In the genomic region with DNA sequence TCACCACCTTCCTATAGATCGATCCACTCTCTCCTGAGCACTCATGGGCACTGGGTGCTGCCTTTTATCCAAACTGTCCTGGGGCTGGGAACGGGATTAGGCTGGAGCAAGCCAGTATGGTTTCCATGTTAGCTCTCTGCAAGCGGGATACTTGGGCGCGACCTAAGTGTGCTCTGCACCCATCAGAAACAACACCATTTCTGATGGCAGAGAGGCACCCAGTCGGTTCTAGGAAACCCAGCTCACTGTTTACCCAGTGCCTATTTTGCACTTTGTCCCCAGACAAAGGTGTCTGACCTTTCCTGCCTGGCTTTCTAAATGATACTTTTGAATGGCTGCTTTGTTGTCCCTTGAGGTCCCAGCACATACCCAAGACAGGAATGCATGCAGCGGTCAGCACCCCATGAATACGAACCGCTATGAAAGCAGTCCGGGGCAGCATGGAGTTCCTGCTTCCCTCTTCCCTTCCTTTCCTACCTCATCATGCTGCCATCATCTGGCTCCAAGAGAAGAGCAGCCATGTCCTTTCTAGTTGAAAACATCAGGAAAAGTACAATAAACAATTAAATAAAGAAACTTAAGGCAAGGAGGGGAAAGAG, we compare ENCODE assay signal across 1 cellular context.
TF ChIP-seq lines count a peak whose summit lies in the region.

No MANE protein-coding gene starts in this region.

TF ChIP-seq in HepG2, 621 proteins besides CTCF, POLR2A, EP300 and RAD21 (continued from another document and continues in another):
- TF ChIP-seq, protein P1, sequence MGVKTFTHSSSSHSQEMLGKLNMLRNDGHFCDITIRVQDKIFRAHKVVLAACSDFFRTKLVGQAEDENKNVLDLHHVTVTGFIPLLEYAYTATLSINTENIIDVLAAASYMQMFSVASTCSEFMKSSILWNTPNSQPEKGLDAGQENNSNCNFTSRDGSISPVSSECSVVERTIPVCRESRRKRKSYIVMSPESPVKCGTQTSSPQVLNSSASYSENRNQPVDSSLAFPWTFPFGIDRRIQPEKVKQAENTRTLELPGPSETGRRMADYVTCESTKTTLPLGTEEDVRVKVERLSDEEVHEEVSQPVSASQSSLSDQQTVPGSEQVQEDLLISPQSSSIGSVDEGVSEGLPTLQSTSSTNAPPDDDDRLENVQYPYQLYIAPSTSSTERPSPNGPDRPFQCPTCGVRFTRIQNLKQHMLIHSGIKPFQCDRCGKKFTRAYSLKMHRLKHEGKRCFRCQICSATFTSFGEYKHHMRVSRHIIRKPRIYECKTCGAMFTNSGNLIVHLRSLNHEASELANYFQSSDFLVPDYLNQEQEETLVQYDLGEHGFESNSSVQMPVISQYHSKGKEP (CRISPR knock-in tag; IDR thresholded peaks at IDR 0.05) = no peak
- TF ChIP-seq ZNF547 (CRISPR knock-in tag; IDR thresholded peaks at IDR 0.05) (peak; percentile 49; the same call in 1 of the 2 replicates), ATF7 (IDR thresholded peaks at IDR 0.05) (no peak), ATF7 (CRISPR knock-in tag; IDR thresholded peaks at IDR 0.05) (peak; percentile 32; the same call in 1 of the 2 replicates), HDAC1 (CRISPR knock-in tag; IDR thresholded peaks at IDR 0.05) (peak; percentile 52; the same call in 1 of the 2 replicates), HCFC1 (IDR thresholded peaks at IDR 0.05; ENCODE audit: low read depth, low read length) (no peak), SATB2 (CRISPR knock-in tag; IDR thresholded peaks at IDR 0.05) (no peak), ZNF563 (CRISPR knock-in tag; IDR thresholded peaks at IDR 0.05) (no peak), ZNF484 (CRISPR knock-in tag; IDR thresholded peaks at IDR 0.05; ENCODE audit: borderline replicate concordance, low read depth) (no peak), ZNF44 (CRISPR knock-in tag; IDR thresholded peaks at IDR 0.05) (0 out of 2 replicates have a peak, but pooled peaks have one; percentile 35), AGO2 (optimal IDR thresholded peaks at IDR 0.05; ENCODE audit: low read depth, low read length) (no peak), ZBTB3 (CRISPR knock-in tag; IDR thresholded peaks at IDR 0.05; ENCODE audit: borderline replicate concordance, low read depth) (peak; percentile 95), MIXL1 (CRISPR knock-in tag; IDR thresholded peaks at IDR 0.05) (peak; percentile 86; the same call in 1 of the 2 replicates), ZNF777 (CRISPR knock-in tag; IDR thresholded peaks at IDR 0.05) (0 out of 2 replicates have a peak, but pooled peaks have one; percentile 27), ZNF644 (CRISPR knock-in tag; IDR thresholded peaks at IDR 0.05; ENCODE audit: low read depth) (peak; percentile 80; the same call in 1 of the 2 replicates), CHD4 (IDR thresholded peaks at IDR 0.05; ENCODE audit: borderline replicate concordance, low read length) (peak; percentile 70; the same call in 1 of the 2 replicates), ZNF501 (CRISPR knock-in tag; IDR thresholded peaks at IDR 0.05) (peak; percentile 58; the same call in 1 of the 2 replicates), ZNF335 (CRISPR knock-in tag; IDR thresholded peaks at IDR 0.05) (0 out of 2 replicates have a peak, but pooled peaks have one; percentile 55), NPAS2 (CRISPR knock-in tag; IDR thresholded peaks at IDR 0.05; ENCODE audit: borderline replicate concordance) (no peak), FOXM1 (CRISPR knock-in tag; IDR thresholded peaks at IDR 0.05) (no peak), KAT7 (CRISPR knock-in tag; IDR thresholded peaks at IDR 0.05; ENCODE audit: borderline replicate concordance) (0 out of 2 replicates have a peak, but pooled peaks have one; percentile 12), GZF1 (CRISPR knock-in tag; IDR thresholded peaks at IDR 0.05) (no peak), WIZ (CRISPR knock-in tag; IDR thresholded peaks at IDR 0.05) (peak; percentile 48; the same call in 1 of the 2 replicates), ZSCAN22 (CRISPR knock-in tag; IDR thresholded peaks at IDR 0.05) (0 out of 2 replicates have a peak, but pooled peaks have one; percentile 24), SALL2 (CRISPR knock-in tag; IDR thresholded peaks at IDR 0.05) (no peak), ELF1 (CRISPR knock-in tag; IDR thresholded peaks at IDR 0.05) (peak; percentile 57), U2AF1 (optimal IDR thresholded peaks at IDR 0.05; ENCODE audit: low read depth, low read length) (no peak), ZNF468 (CRISPR knock-in tag; IDR thresholded peaks at IDR 0.05) (no peak), ZNF782 (CRISPR knock-in tag; IDR thresholded peaks at IDR 0.05; ENCODE audit: borderline replicate concordance) (peak; percentile 80; the same call in 1 of the 2 replicates), ZNF383 (CRISPR knock-in tag; IDR thresholded peaks at IDR 0.05; ENCODE audit: borderline replicate concordance) (no peak)
- TF ChIP-seq, protein P2, sequence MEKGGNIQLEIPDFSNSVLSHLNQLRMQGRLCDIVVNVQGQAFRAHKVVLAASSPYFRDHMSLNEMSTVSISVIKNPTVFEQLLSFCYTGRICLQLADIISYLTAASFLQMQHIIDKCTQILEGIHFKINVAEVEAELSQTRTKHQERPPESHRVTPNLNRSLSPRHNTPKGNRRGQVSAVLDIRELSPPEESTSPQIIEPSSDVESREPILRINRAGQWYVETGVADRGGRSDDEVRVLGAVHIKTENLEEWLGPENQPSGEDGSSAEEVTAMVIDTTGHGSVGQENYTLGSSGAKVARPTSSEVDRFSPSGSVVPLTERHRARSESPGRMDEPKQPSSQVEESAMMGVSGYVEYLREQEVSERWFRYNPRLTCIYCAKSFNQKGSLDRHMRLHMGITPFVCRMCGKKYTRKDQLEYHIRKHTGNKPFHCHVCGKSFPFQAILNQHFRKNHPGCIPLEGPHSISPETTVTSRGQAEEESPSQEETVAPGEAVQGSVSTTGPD (CRISPR knock-in tag; IDR thresholded peaks at IDR 0.05) = peak; percentile 71; the same call in 1 of the 2 replicates
- TF ChIP-seq, protein P3, sequence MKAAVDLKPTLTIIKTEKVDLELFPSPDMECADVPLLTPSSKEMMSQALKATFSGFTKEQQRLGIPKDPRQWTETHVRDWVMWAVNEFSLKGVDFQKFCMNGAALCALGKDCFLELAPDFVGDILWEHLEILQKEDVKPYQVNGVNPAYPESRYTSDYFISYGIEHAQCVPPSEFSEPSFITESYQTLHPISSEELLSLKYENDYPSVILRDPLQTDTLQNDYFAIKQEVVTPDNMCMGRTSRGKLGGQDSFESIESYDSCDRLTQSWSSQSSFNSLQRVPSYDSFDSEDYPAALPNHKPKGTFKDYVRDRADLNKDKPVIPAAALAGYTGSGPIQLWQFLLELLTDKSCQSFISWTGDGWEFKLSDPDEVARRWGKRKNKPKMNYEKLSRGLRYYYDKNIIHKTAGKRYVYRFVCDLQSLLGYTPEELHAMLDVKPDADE (CRISPR knock-in tag; IDR thresholded peaks at IDR 0.05) = no peak
- TF ChIP-seq, protein P4, sequence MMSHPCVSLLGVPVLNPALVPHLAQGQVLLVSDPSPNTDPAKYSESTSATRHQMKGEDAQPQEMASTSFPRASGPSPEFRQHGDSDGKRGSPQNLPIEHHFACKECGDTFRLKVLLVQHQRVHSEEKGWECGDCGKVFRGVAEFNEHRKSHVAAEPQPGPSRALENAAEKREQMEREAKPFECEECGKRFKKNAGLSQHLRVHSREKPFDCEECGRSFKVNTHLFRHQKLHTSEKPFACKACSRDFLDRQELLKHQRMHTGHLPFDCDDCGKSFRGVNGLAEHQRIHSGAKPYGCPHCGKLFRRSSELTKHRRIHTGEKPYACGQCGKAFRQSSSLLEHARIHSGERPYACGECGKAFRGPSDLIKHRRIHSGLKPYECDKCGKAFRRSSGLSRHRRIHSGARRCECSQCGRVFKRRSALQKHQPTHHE (CRISPR knock-in tag; IDR thresholded peaks at IDR 0.05; ENCODE audit: borderline replicate concordance) = no peak
- TF ChIP-seq, protein P5, sequence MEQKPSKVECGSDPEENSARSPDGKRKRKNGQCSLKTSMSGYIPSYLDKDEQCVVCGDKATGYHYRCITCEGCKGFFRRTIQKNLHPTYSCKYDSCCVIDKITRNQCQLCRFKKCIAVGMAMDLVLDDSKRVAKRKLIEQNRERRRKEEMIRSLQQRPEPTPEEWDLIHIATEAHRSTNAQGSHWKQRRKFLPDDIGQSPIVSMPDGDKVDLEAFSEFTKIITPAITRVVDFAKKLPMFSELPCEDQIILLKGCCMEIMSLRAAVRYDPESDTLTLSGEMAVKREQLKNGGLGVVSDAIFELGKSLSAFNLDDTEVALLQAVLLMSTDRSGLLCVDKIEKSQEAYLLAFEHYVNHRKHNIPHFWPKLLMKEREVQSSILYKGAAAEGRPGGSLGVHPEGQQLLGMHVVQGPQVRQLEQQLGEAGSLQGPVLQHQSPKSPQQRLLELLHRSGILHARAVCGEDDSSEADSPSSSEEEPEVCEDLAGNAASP (CRISPR knock-in tag; IDR thresholded peaks at IDR 0.05; ENCODE audit: borderline replicate concordance) = peak; percentile 84
- TF ChIP-seq, protein P6, sequence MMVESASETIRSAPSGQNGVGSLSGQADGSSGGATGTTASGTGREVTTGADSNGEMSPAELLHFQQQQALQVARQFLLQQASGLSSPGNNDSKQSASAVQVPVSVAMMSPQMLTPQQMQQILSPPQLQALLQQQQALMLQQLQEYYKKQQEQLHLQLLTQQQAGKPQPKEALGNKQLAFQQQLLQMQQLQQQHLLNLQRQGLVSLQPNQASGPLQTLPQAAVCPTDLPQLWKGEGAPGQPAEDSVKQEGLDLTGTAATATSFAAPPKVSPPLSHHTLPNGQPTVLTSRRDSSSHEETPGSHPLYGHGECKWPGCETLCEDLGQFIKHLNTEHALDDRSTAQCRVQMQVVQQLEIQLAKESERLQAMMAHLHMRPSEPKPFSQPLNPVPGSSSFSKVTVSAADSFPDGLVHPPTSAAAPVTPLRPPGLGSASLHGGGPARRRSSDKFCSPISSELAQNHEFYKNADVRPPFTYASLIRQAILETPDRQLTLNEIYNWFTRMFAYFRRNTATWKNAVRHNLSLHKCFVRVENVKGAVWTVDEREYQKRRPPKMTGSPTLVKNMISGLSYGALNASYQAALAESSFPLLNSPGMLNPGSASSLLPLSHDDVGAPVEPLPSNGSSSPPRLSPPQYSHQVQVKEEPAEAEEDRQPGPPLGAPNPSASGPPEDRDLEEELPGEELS (CRISPR knock-in tag; IDR thresholded peaks at IDR 0.05) = peak; percentile 94
- TF ChIP-seq, protein P7, sequence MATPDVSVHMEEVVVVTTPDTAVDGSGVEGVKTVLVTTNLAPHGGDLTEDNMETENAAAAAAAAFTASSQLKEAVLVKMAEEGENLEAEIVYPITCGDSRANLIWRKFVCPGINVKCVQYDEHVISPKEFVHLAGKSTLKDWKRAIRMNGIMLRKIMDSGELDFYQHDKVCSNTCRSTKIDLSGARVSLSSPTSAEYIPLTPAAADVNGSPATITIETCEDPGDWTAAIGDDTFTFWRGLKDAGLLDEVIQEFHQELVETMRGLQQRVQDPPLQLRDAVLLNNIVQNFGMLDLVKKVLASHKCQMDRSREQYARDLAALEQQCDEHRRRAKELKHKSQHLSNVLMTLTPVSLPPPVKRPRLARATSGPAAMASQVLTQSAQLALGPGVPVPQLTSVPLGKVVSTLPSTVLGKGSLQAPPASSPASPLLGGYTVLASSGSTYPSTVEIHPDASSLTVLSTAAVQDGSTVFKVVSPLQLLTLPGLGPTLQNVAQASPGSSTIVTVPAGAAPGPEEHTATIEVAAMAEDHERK (CRISPR knock-in tag; IDR thresholded peaks at IDR 0.05; ENCODE audit: low read depth) = no peak
- TF ChIP-seq, protein P8, sequence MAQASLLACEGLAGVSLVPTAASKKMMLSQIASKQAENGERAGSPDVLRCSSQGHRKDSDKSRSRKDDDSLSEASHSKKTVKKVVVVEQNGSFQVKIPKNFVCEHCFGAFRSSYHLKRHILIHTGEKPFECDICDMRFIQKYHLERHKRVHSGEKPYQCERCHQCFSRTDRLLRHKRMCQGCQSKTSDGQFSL (CRISPR knock-in tag; IDR thresholded peaks at IDR 0.05) = no peak
- TF ChIP-seq, protein P9, sequence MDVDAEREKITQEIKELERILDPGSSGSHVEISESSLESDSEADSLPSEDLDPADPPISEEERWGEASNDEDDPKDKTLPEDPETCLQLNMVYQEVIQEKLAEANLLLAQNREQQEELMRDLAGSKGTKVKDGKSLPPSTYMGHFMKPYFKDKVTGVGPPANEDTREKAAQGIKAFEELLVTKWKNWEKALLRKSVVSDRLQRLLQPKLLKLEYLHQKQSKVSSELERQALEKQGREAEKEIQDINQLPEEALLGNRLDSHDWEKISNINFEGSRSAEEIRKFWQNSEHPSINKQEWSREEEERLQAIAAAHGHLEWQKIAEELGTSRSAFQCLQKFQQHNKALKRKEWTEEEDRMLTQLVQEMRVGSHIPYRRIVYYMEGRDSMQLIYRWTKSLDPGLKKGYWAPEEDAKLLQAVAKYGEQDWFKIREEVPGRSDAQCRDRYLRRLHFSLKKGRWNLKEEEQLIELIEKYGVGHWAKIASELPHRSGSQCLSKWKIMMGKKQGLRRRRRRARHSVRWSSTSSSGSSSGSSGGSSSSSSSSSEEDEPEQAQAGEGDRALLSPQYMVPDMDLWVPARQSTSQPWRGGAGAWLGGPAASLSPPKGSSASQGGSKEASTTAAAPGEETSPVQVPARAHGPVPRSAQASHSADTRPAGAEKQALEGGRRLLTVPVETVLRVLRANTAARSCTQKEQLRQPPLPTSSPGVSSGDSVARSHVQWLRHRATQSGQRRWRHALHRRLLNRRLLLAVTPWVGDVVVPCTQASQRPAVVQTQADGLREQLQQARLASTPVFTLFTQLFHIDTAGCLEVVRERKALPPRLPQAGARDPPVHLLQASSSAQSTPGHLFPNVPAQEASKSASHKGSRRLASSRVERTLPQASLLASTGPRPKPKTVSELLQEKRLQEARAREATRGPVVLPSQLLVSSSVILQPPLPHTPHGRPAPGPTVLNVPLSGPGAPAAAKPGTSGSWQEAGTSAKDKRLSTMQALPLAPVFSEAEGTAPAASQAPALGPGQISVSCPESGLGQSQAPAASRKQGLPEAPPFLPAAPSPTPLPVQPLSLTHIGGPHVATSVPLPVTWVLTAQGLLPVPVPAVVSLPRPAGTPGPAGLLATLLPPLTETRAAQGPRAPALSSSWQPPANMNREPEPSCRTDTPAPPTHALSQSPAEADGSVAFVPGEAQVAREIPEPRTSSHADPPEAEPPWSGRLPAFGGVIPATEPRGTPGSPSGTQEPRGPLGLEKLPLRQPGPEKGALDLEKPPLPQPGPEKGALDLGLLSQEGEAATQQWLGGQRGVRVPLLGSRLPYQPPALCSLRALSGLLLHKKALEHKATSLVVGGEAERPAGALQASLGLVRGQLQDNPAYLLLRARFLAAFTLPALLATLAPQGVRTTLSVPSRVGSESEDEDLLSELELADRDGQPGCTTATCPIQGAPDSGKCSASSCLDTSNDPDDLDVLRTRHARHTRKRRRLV (CRISPR knock-in tag; IDR thresholded peaks at IDR 0.05) = no peak
